Comparison of ENCODE assay signal across 10 cellular contexts in the genomic region with DNA sequence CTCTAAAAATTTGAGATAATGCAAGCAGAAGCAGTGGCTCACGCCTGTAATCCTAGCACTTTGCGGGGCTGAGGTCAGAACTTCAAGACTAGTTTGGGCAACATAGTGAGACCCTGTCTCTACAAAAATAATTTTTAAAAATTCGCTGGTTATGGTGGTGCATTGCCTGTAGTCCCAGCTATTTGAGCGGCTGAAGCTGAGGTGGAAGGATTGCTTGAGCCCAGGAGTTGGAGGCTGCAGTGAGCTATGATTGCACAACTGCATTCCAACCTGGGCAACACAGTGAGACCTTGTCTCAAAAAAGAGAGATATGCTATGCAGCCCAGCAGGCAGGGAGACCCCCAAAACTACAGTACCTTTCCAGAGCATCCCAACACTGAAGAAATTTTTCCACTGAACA.
DNase-seq lines count a peak whose midpoint lies in the region; TF ChIP-seq lines count a peak whose summit lies in the region.
"Had no signal": no experiment of that assay in that cellular context is flagged by ENCODE, and none has a peak within 500 bp of the region (broad histone marks: within the 10 kb centered on the region; RNA-seq: fewer than 3 reads in every experiment).

No MANE protein-coding gene starts in this region.

- H3K4me3 ChIP-seq in epithelial cell of esophagus (ENCODE audit: low read length): peak overlapping the region; percentile 92
- peak overlapping the region; percentile 0 for H3K4me3 ChIP-seq in skeletal muscle cell (ENCODE audit: low read depth, low read length)

- no peak for TF ChIP-seq CTCF in epithelial cell of esophagus (IDR thresholded peaks at IDR 0.05; ENCODE audit: insufficient read depth, low read depth, low read length, missing control alignments)

- DNase-seq in NOMO-1 (lab: John Stamatoyannopoulos, UW; ENCODE audit: unreplicated experiment in 2 of 2): peak; percentile 10 to 32
- DNase-seq in NOMO-1 treated with DMSO at 0.1 percent for 48 hours (lab: John Stamatoyannopoulos, UW; ENCODE audit: unreplicated experiment): no peak
- peak; percentile 22 for DNase-seq in RKO (ENCODE audit: low spot score)
- DNase-seq in epithelial cell of esophagus (ENCODE audit: low read depth): no peak
- no peak for DNase-seq in skeletal muscle cell (ENCODE audit: low read depth)
- no peak for DNase-seq in midbrain (lab: John Stamatoyannopoulos, UW)
- DNase-seq in NCI-H146 (lab: John Stamatoyannopoulos, UW): no peak
- DNase-seq in NCI-H524 treated with DMSO at 0.1 percent for 48 hours (lab: John Stamatoyannopoulos, UW): no peak
- DNase-seq: left colon, NCI-H748 treated with DMSO at 0.1 percent for 48 hours had no signal

Comparison
In these comparisons a context has a peak if more than half of its experiments do, and no peak if none do; other contexts are left out.
1. DNase-seq: peak in NOMO-1 (2 of 2) and RKO (single experiment); none in NOMO-1 treated with DMSO at 0.1 percent for 48 hours (single experiment), epithelial cell of esophagus (single experiment), skeletal muscle cell (single experiment), midbrain (single experiment), NCI-H146 (single experiment) and NCI-H524 treated with DMSO at 0.1 percent for 48 hours (single experiment).